Comparison of ENCODE assay signal across 18 cellular contexts in genomic region chr5:468401-468800, GRCh38. TPM values are rescaled to one million over a fixed set of nuclear protein-coding genes. Genes with fewer than 3 reads are reported as not detected.
DNase-seq lines count a peak whose midpoint lies in the region; ATAC-seq and TF ChIP-seq lines count a peak whose summit lies in the region.
"Had no signal": no experiment of that assay in that cellular context is flagged by ENCODE, and none has a peak within 500 bp of the region (broad histone marks: within the 10 kb centered on the region; RNA-seq: fewer than 3 reads in every experiment).

No MANE protein-coding gene starts in this region.

- no peaks in the 10 kb centered on the region for H3K9me3 ChIP-seq in spleen

- peaks cover 0 to 67% (median 35%) of the 10 kb centered on the region in 6 donors for H3K36me3 ChIP-seq in spleen

- ATAC-seq in GM18867 (IDR thresholded peaks at IDR 0.05; ENCODE audit: unreplicated experiment) = no peak
- no peak for ATAC-seq in omental fat pad (ENCODE audit: low FRiP score)
- ATAC-seq: Right ventricle myocardium inferior had no signal

- H3K4me3 ChIP-seq in spleen = no peak overlapping the region

- no peak for TF ChIP-seq POLR2A in spleen (IDR thresholded peaks at IDR 0.05)

- H3K4me1 ChIP-seq in spleen = peaks cover 16 to 52% (median 35%) of the 10 kb centered on the region in 6 donors

- TF ChIP-seq CTCF in spleen (IDR thresholded peaks at IDR 0.05 in 8 of 11, conservative IDR thresholded peaks at IDR 0.05 in 3 of 11) (no peak), omental fat pad (IDR thresholded peaks at IDR 0.05) (no peak)

- 93 to 98% (median 97%) methylated on average over 4 to 5 of the region's 6 CpGs for WGBS in spleen, 5 donors

- no peak overlapping the region for H3K27ac ChIP-seq in spleen
- H3K27ac ChIP-seq: 22Rv1 had no signal

- intact Hi-C loops in spleen (cut with DNase I; ENCODE audit: low total_unique reads) = no loop called here

- DNase-seq in NCI-H2171 treated with DMSO at 0.1 percent for 48 hours (lab: John Stamatoyannopoulos, UW) (peak; percentile 13), NCI-H2171 (lab: John Stamatoyannopoulos, UW) (no peak), spleen (peak; percentile 56), AML-193 (lab: John Stamatoyannopoulos, UW) (no peak), omental fat pad (ENCODE audit: low spot score) (no peak)
- DNase-seq in stimulated activated CD4-positive, alpha-beta T cell treated with anti-CD3 and anti-CD28 coated beads, Interleukin-4, amount 100 ng/mL, for 1 hour = peak; percentile 3
- DNase-seq in stimulated activated CD4-positive, alpha-beta T cell treated with anti-CD3 and anti-CD28 coated beads, Interleukin-4, amount 100 ng/mL, for 24 hours = no peak
- DNase-seq: CD4-positive, alpha-beta memory T cell; DMS79; HFFc6; KBM-7; NCI-H146; NCI-H2081 treated with DMSO at 0.1 percent for 48 hours; NCI-H2227 treated with DMSO at 0.1 percent for 48 hours; NCI-H524 had no signal

- H3K27me3 ChIP-seq in spleen (replicated peaks in 1 of 7) = peaks cover 0 to under 1% (median 0%) of the 10 kb centered on the region in 7 donors

RNA-seq across cellular contexts. Expression of gene EXOC3, which starts 25.4 kb away (rescaled TPM):
- total RNA-seq in spleen (10 to 100 TPM; 61.5 to 87.0 (median 77.5) TPM), omental fat pad (10 to 100 TPM; 46.0 to 56.1 (median 49.5) TPM)
- polyA plus RNA-seq in spleen = 10 to 100 TPM; 22.7 to 62.0 (median 57.8) TPM

RNA-seq across cellular contexts. Expression of gene SLC9A3, which starts 55.8 kb away (rescaled TPM):
- total RNA-seq in spleen (1 to 10 TPM; 1.0 to 3.2 (median 1.3) TPM), omental fat pad (1 to 10 TPM; 1.0 to 4.3 (median 1.7) TPM)
- polyA plus RNA-seq in spleen = 1 to 10 TPM; 1.5 to 1.8 (median 1.5) TPM

Comparison
In these comparisons a context has a peak if more than half of its experiments do, and no peak if none do; other contexts are left out.
1. DNase-seq: peak in NCI-H2171 treated with DMSO at 0.1 percent for 48 hours (single experiment), stimulated activated CD4-positive, alpha-beta T cell treated with anti-CD3 and anti-CD28 coated beads, Interleukin-4, amount 100 ng/mL, for 1 hour (single experiment) and spleen (single experiment); none in NCI-H2171 (single experiment), stimulated activated CD4-positive, alpha-beta T cell treated with anti-CD3 and anti-CD28 coated beads, Interleukin-4, amount 100 ng/mL, for 24 hours (single experiment), AML-193 (0 of 2) and omental fat pad (single experiment).